ENCODE assay signal across 8 cellular contexts in the genomic region with DNA sequence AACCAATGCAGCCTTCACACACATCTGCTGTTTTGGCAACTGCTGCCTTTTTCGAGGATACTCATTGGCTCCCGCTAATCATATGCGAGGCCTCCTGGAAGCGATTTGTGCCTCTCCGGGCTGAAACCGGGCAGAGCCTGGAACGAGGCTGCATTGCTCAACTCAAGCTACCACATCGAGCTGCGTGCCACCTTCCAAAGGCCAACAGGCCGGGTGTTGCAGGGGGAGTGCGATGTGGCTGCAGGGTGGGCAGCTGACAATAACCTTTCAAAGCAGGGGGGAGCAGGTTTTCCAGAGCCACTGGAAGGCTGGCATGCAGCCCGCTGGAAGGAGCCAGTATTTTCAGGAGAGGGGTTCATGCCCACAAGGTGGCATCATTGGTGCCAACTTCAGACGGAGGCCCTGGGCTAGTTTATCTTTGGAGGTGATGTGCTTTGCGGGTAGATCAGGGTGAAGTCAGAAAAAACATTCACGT.
DNase-seq lines count a peak whose midpoint lies in the region.

No MANE protein-coding gene starts in this region.

- peak; percentile 62 for DNase-seq in NCI-H748 (lab: John Stamatoyannopoulos, UW; ENCODE audit: unreplicated experiment)
- DNase-seq in NCI-H748 treated with DMSO at 0.1 percent for 48 hours (lab: John Stamatoyannopoulos, UW) = no peak
- peak; percentile 0 for DNase-seq in NCI-H345 treated with DMSO at 0.1 percent for 48 hours (lab: John Stamatoyannopoulos, UW; ENCODE audit: unreplicated experiment)
- peak; percentile 28 for DNase-seq in activated T-cell treated with anti-CD3 and anti-CD28 coated beads for 1 hour (ENCODE audit: low read depth)
- DNase-seq in globus pallidus (ENCODE audit: low spot score) = peak; percentile 88
- DNase-seq in stimulated activated CD4-positive, alpha-beta T cell treated with anti-CD3 and anti-CD28 coated beads, Interleukin-15, amount 100 ng/mL, for 24 hours = peak; percentile 50
- no peak for DNase-seq in cerebellar nuclear complex (lab: John Stamatoyannopoulos, UW)
- no peak for DNase-seq in posterior vena cava (ENCODE audit: low spot score)

- intact Hi-C loops in posterior vena cava (cut with DNase I) = no loop called here

Comparison
In these comparisons a context has a peak if more than half of its experiments do, and no peak if none do; other contexts are left out.
1. DNase-seq: peak in NCI-H748 (single experiment), NCI-H345 treated with DMSO at 0.1 percent for 48 hours (single experiment), activated T-cell treated with anti-CD3 and anti-CD28 coated beads for 1 hour (single experiment), globus pallidus (single experiment) and stimulated activated CD4-positive, alpha-beta T cell treated with anti-CD3 and anti-CD28 coated beads, Interleukin-15, amount 100 ng/mL, for 24 hours (single experiment); none in NCI-H748 treated with DMSO at 0.1 percent for 48 hours (single experiment), cerebellar nuclear complex (0 of 2) and posterior vena cava (single experiment).